18 cellular contexts compared by ENCODE assay signal in genomic region chr19:47422417-47423163, GRCh38. TPM values are rescaled to one million over a fixed set of nuclear protein-coding genes. Genes with fewer than 3 reads are reported as not detected.
A peak's percentile ranks its signal among the peaks of the same experiment; 100 is the strongest.
DNase-seq lines count a peak whose midpoint lies in the region; ATAC-seq, FAIRE-seq and TF ChIP-seq lines count a peak whose summit lies in the region.
"Had no signal": no experiment of that assay in that cellular context is flagged by ENCODE, and none has a peak within 500 bp of the region (broad histone marks: within the 10 kb centered on the region; RNA-seq: fewer than 3 reads in every experiment).

No MANE protein-coding gene starts in this region.

- H3K79me2 ChIP-seq in GM23338 (replicated peaks; ENCODE audit: insufficient read depth): 0 out of 2 replicates have a peak, but pooled peaks cover 4% of the 10 kb centered on the region

- TF ChIP-seq EP300 in A549 (IDR thresholded peaks at IDR 0.05): no peak
- TF ChIP-seq EP300 in sigmoid colon (IDR thresholded peaks at IDR 0.05): no peak

- no peaks in the 10 kb centered on the region for H3K9me2 ChIP-seq in GM23338 (ENCODE audit: insufficient read depth)

- H3K27ac ChIP-seq in A549 (no peak overlapping the region; a peak in 1 of 6 replicates), GM23338 (ENCODE audit: low read depth) (no peak overlapping the region), sigmoid colon (no peak overlapping the region)
- H3K27ac ChIP-seq: colonic mucosa, RWPE1, transverse colon had no signal

- 40% methylated on average over 1 of the region's 1 CpG for WGBS in A549 (ENCODE audit: missing lambda C conversion rate)
- WGBS in sigmoid colon, 2 donors: 4 to 7% methylated on average over 1 of the region's 1 CpG

- H3K4me2 ChIP-seq in A549 (peak overlapping the region; percentile 61), GM23338 (peak overlapping the region; percentile 94)

- H3K4me1 Mint-ChIP-seq in GM23338 (peaks cover 44% of the 10 kb centered on the region), brain (peaks cover 52% of the 10 kb centered on the region)
- H3K4me1 Mint-ChIP-seq in naive thymus-derived CD8-positive, alpha-beta T cell: peaks cover 23 to 55% (median 37%) of the 10 kb centered on the region in 4 donors

- peaks cover 5% of the 10 kb centered on the region for H3K9me3 Mint-ChIP-seq in GM23338
- no peaks in the 10 kb centered on the region for H3K9me3 Mint-ChIP-seq in brain
- no peaks in the 10 kb centered on the region for H3K9me3 Mint-ChIP-seq in naive thymus-derived CD8-positive, alpha-beta T cell
- H3K9me3 Mint-ChIP-seq: activated naive CD4-positive, alpha-beta T cell treated with anti-CD3 and anti-CD28 coated beads for 36 hours had no signal

- POLR2A ChIA-PET in A549 (lab: Yijun Ruan, JAX): no interaction called here
- POLR2A ChIA-PET in naive thymus-derived CD8-positive, alpha-beta T cell (lab: Charles Lee): no interaction called here

- H3K4me1 ChIP-seq in A549 (peaks cover 44% of the 10 kb centered on the region), GM23338 (ENCODE audit: insufficient read depth) (peaks cover 33% of the 10 kb centered on the region), sigmoid colon (peaks cover 0 to 30% (median 21%) of the 10 kb centered on the region in 4 donors)
- H3K4me1 ChIP-seq: colonic mucosa had no signal

- peak overlapping the region; percentile 67 for H3K4me3 Mint-ChIP-seq in GM23338
- H3K4me3 Mint-ChIP-seq in brain: peak overlapping the region; percentile 75 to 87 (median 79)
- H3K4me3 Mint-ChIP-seq in naive thymus-derived CD8-positive, alpha-beta T cell: peak overlapping the region in 6 of 10 donors; percentile 1 to 65 (median 42)
- H3K4me3 Mint-ChIP-seq: activated naive CD4-positive, alpha-beta T cell treated with anti-CD3 and anti-CD28 coated beads for 36 hours had no signal

- ATAC-seq in A549: no peak
- no peak for ATAC-seq in GM23338
- no peak for ATAC-seq in naive thymus-derived CD8-positive, alpha-beta T cell
- no peak for ATAC-seq in esophagus mucosa
- ATAC-seq: right cardiac atrium; stimulated activated naive CD8-positive, alpha-beta T cell treated with anti-CD3 and anti-CD28 coated beads, Interleukin-15, Interleukin-2, amounts not matched to agents 100 U/mL and 50 U/mL, for 24 hours had no signal

- no peaks in the 10 kb centered on the region for H4K20me1 ChIP-seq in GM23338 (replicated peaks; ENCODE audit: insufficient read depth)

- intact Hi-C loops in sigmoid colon (cut with DNase I): loop anchor here (10.0 kb wide), 1 partner anchor 128 kb away; no protein-coding TSS in a partner anchor

- TF ChIP-seq POLR2A in A549 (IDR thresholded peaks at IDR 0.05; ENCODE audit: low read length): no peak
- TF ChIP-seq POLR2A in sigmoid colon (IDR thresholded peaks at IDR 0.05): no peak

- peaks cover 20% of the 10 kb centered on the region for H3F3A ChIP-seq in GM23338 (replicated peaks; ENCODE audit: low read depth)

- H3K36me3 ChIP-seq in GM23338 (ENCODE audit: insufficient read depth): no peaks in the 10 kb centered on the region
- no peaks in the 10 kb centered on the region for H3K36me3 ChIP-seq in sigmoid colon
- H3K36me3 ChIP-seq: colonic mucosa, transverse colon had no signal

- no peak overlapping the region for H3K27ac Mint-ChIP-seq in GM23338
- H3K27ac Mint-ChIP-seq in brain: peak overlapping the region; percentile 70 to 96 (median 76)
- peak overlapping the region in 2 of 10 donors; percentile 48 to 71 for H3K27ac Mint-ChIP-seq in naive thymus-derived CD8-positive, alpha-beta T cell
- H3K27ac Mint-ChIP-seq: activated naive CD4-positive, alpha-beta T cell treated with anti-CD3 and anti-CD28 coated beads for 36 hours had no signal

- H3K36me3 Mint-ChIP-seq in GM23338 (ENCODE audit: low read depth) (peaks cover 4% of the 10 kb centered on the region; the same call in 1 of the 3 replicates), brain (no peaks in the 10 kb centered on the region)
- H3K36me3 Mint-ChIP-seq in naive thymus-derived CD8-positive, alpha-beta T cell: peaks cover 0 to 13% (median 10%) of the 10 kb centered on the region in 3 donors

- FAIRE-seq in A549 (lab: Jason Lieb, UNC): no peak

- H3K27me3 ChIP-seq in GM23338 (ENCODE audit: insufficient read depth) (peaks cover 84% of the 10 kb centered on the region), sigmoid colon (peaks cover 27 to 88% (median 54%) of the 10 kb centered on the region in 3 donors)

- H2AFZ ChIP-seq in GM23338: peak overlapping the region; percentile 87

- H3K9me3 ChIP-seq in A549 (no peaks in the 10 kb centered on the region), sigmoid colon (no peaks in the 10 kb centered on the region)
- H3K9me3 ChIP-seq: colonic mucosa, transverse colon had no signal

- DNase-seq in A549 (ENCODE audit: low read depth in 1 of 2, low spot score in 1 of 2) (no peak), GM23338 (ENCODE audit: low spot score) (no peak), iPS-NIHi7 (ENCODE audit: extremely low spot score) (no peak), sigmoid colon (no peak)
- DNase-seq in naive thymus-derived CD8-positive, alpha-beta T cell: no peak
- no peak for DNase-seq in stimulated activated CD4-positive, alpha-beta T cell treated with anti-CD3 and anti-CD28 coated beads, Interleukin-4, amount 100 ng/mL, for 1 hour
- DNase-seq: colonic mucosa; mesenchymal stem cell; NK-92 treated with Interleukin-12 subunit alpha and Interleukin-12 subunit beta, amount 100 ng/mL, for 24 hours; occipital lobe; right cardiac atrium; stimulated activated naive CD8-positive, alpha-beta T cell treated with anti-CD3 and anti-CD28 coated beads, Interleukin-15, Interleukin-2, amounts not matched to agents 100 U/mL and 50 U/mL, for 24 hours; transverse colon had no signal

- CTCF ChIA-PET in A549 (lab: Yijun Ruan, JAX): no interaction called here

- H3K27me3 Mint-ChIP-seq in GM23338 (ENCODE audit: insufficient read depth, low read depth, poor library complexity) (peaks cover 73% of the 10 kb centered on the region), brain (peaks cover 4% of the 10 kb centered on the region)
- H3K27me3 Mint-ChIP-seq in naive thymus-derived CD8-positive, alpha-beta T cell: peaks cover 28 to 89% (median 65%) of the 10 kb centered on the region in 5 donors

- H3K4me3 ChIP-seq in A549 (no peak overlapping the region), GM23338 (peak overlapping the region; percentile 91), sigmoid colon (no peak overlapping the region)
- H3K4me3 ChIP-seq: colonic mucosa, transverse colon had no signal

- TF ChIP-seq RAD21 in A549 (conservative IDR thresholded peaks at IDR 0.05 in 1 of 2, IDR thresholded peaks at IDR 0.05 in 1 of 2): no peak

- TF ChIP-seq CTCF in A549 (IDR thresholded peaks at IDR 0.05) (no peak), GM23338 (conservative IDR thresholded peaks at IDR 0.05; ENCODE audit: low read depth in 2 of 2) (no peak), brain (conservative IDR thresholded peaks at IDR 0.05) (no peak), sigmoid colon (IDR thresholded peaks at IDR 0.05) (no peak)

TF ChIP-seq in A549, 52 proteins besides CTCF, POLR2A, EP300 and RAD21:
- TF ChIP-seq KDM1A (IDR thresholded peaks at IDR 0.05; ENCODE audit: low read depth): 0 out of 2 replicates have a peak, but pooled peaks have one; percentile 32
- TF ChIP-seq NPAS2 (CRISPR knock-in tag; IDR thresholded peaks at IDR 0.05; ENCODE audit: borderline replicate concordance): no peak

TF ChIP-seq in GM23338, 12 proteins besides CTCF, POLR2A, EP300 and RAD21:
- TF ChIP-seq EZH2 (IDR thresholded peaks at IDR 0.05; ENCODE audit: low read depth, unreplicated experiment): peak; percentile 15
- TF ChIP-seq CREB1 (CRISPR knock-in tag; IDR thresholded peaks at IDR 0.05; ENCODE audit: low read depth): no peak

RNA-seq across cellular contexts. Expression of gene MEIS3, which starts 3.3 kb away (rescaled TPM):
- polyA plus RNA-seq in A549 (2011; rRNA removed) (16.5 and 19.2 TPM in 2 replicates), A549 (2017; fragmentation: RNase III; extraction: RNeasy Plus Mini Kit Qiagen cat#74134 plus additional on column Dnase treatment) (21.8 to 31.4 TPM (median 27.1 TPM) in 3 replicates), GM23338 (2016; fragmentation: Nextera tagmentation; extraction: Ambion mirVana) (20.6 and 20.8 TPM in 2 replicates), brain (ENCODE audit: insufficient read depth, low read depth, low replicate concordance) (24.5 TPM), sigmoid colon (1 to 10 TPM in 2 of 3 donors, under 1 TPM in 1; 0.92 to 7.6 (median 7.2) TPM)
- 18.7 and 23.4 TPM in 2 replicates for polyA plus RNA-seq in A549 (2012; cell fraction: cytosol; rRNA removed)
- 44.0 and 54.8 TPM in 2 replicates for polyA plus RNA-seq in A549 (2012; cell fraction: nucleus; rRNA removed)
- polyA minus RNA-seq in A549 (2011; rRNA and poly(A)+ RNA removed): 26.1 and 39.1 TPM in 2 replicates
- 33.7 and 40.7 TPM in 2 replicates for total RNA-seq in GM23338 (2014; rRNA removed; shearing (Covaris generic))
- not detected for total RNA-seq in naive thymus-derived CD8-positive, alpha-beta T cell
- not detected for polyA plus RNA-seq in naive thymus-derived CD8-positive, alpha-beta T cell
- total RNA-seq in esophagus mucosa (0.64 TPM), sigmoid colon (10 to 100 TPM; 11.8 to 19.4 (median 13.4) TPM)
- total RNA-seq: activated naive CD4-positive, alpha-beta T cell treated with anti-CD3 and anti-CD28 coated beads for 36 hours had no signal

RNA-seq across cellular contexts. Expression of gene SLC8A2, which starts 49.1 kb away (rescaled TPM):
- polyA plus RNA-seq in A549 (2011; rRNA removed) (0.12 and 0.35 TPM in 2 replicates), A549 (2017; fragmentation: RNase III; extraction: RNeasy Plus Mini Kit Qiagen cat#74134 plus additional on column Dnase treatment) (0.15 to 0.30 TPM (median 0.17 TPM) in 3 replicates), GM23338 (2016; fragmentation: Nextera tagmentation; extraction: Ambion mirVana) (0.86 and 1.1 TPM in 2 replicates), brain (ENCODE audit: insufficient read depth, low read depth, low replicate concordance) (23.3 TPM), sigmoid colon (1 to 10 TPM in 1 of 3 donors, not detected in 2; 1.1 TPM)
- 0.09 and 0.23 TPM in 2 replicates for polyA plus RNA-seq in A549 (2012; cell fraction: cytosol; rRNA removed)
- 0.23 and 0.70 TPM in 2 replicates for polyA plus RNA-seq in A549 (2012; cell fraction: nucleus; rRNA removed)
- polyA minus RNA-seq in A549 (2011; rRNA and poly(A)+ RNA removed): 1.8 and 2.3 TPM in 2 replicates
- total RNA-seq in GM23338 (2014; rRNA removed; shearing (Covaris generic)): 10.0 and 11.6 TPM in 2 replicates
- total RNA-seq in naive thymus-derived CD8-positive, alpha-beta T cell: under 1 TPM in 1 of 2 experiments, not detected in 1; 0.42 TPM
- under 1 TPM in 2 of 3 donors, not detected in 1; 0.02 to 0.12 TPM for polyA plus RNA-seq in naive thymus-derived CD8-positive, alpha-beta T cell
- total RNA-seq in esophagus mucosa (0.12 TPM), sigmoid colon (10 to 100 TPM in 2 of 4 donors, 1 to 10 TPM in 2; 5.9 to 39.9 (median 19.0) TPM)
- total RNA-seq: activated naive CD4-positive, alpha-beta T cell treated with anti-CD3 and anti-CD28 coated beads for 36 hours; MCF 10A had no signal

Comparison
In these comparisons a context has a peak if more than half of its experiments do, and no peak if none do; other contexts are left out.
1. RNA of gene SLC8A2, which starts 49.1 kb away (polyA plus RNA-seq): 23.3 TPM in brain (single experiment); 0.86 to 1.1 TPM in GM23338, 0.09 to 0.70 TPM in A549, 0.02 to 0.12 TPM in naive thymus-derived CD8-positive, alpha-beta T cell and 1.1 TPM in sigmoid colon; every median in the first group is over 10 times any median in the second.
2. Peak in every context shown above with its lines, with median percentiles within 50 percentile points of each other: H3K4me3 Mint-ChIP-seq.